Comparison of ENCODE assay signal across 1 cellular context in genomic region chr19:662207-662961, GRCh38.
TF ChIP-seq lines count a peak whose summit lies in the region.

No MANE protein-coding gene starts in this region.

TF ChIP-seq in HepG2, 621 proteins besides CTCF, POLR2A, EP300 and RAD21 (continued from another document and continues in another):
- TF ChIP-seq SKI (IDR thresholded peaks at IDR 0.05; ENCODE audit: partially characterized antibody): no peak
- no peak; the same call in 1 of the 2 replicates for TF ChIP-seq PHF20 (CRISPR knock-in tag; IDR thresholded peaks at IDR 0.05)
- TF ChIP-seq ZNF776 (CRISPR knock-in tag; IDR thresholded peaks at IDR 0.05): no peak; the same call in 1 of the 2 replicates
- no peak for TF ChIP-seq MIER2 (CRISPR knock-in tag; IDR thresholded peaks at IDR 0.05)
- no peak for TF ChIP-seq WIZ (CRISPR knock-in tag; IDR thresholded peaks at IDR 0.05)
- no peak for TF ChIP-seq TRIM24 (CRISPR knock-in tag; IDR thresholded peaks at IDR 0.05)
- TF ChIP-seq ZNF746 (CRISPR knock-in tag; IDR thresholded peaks at IDR 0.05): no peak
- no peak for TF ChIP-seq ZFY (CRISPR knock-in tag; IDR thresholded peaks at IDR 0.05)
- TF ChIP-seq GLI4 (CRISPR knock-in tag; IDR thresholded peaks at IDR 0.05; ENCODE audit: borderline replicate concordance): peak; percentile 71; the same call in 1 of the 2 replicates
- no peak for TF ChIP-seq ZNF414 (CRISPR knock-in tag; IDR thresholded peaks at IDR 0.05)
- TF ChIP-seq ZNF567 (CRISPR knock-in tag; IDR thresholded peaks at IDR 0.05; ENCODE audit: borderline replicate concordance): no peak
- no peak for TF ChIP-seq ZNF292 (CRISPR knock-in tag; IDR thresholded peaks at IDR 0.05; ENCODE audit: borderline replicate concordance, low read depth)
- TF ChIP-seq FOSL1 (CRISPR knock-in tag; IDR thresholded peaks at IDR 0.05; ENCODE audit: borderline replicate concordance): 0 out of 2 replicates have a peak, but pooled peaks have one; percentile 4
- no peak for TF ChIP-seq ZNF484 (CRISPR knock-in tag; IDR thresholded peaks at IDR 0.05; ENCODE audit: borderline replicate concordance, low read depth)
- no peak for TF ChIP-seq SMYD3 (CRISPR knock-in tag; IDR thresholded peaks at IDR 0.05)
- TF ChIP-seq SMAD9 (CRISPR knock-in tag; IDR thresholded peaks at IDR 0.05): no peak
- TF ChIP-seq ZNF709 (CRISPR knock-in tag; IDR thresholded peaks at IDR 0.05): 0 out of 2 replicates have a peak, but pooled peaks have one; percentile 55
- TF ChIP-seq SNAPC5 (CRISPR knock-in tag; IDR thresholded peaks at IDR 0.05; ENCODE audit: borderline replicate concordance): no peak
- no peak for TF ChIP-seq ZNF703 (CRISPR knock-in tag; IDR thresholded peaks at IDR 0.05; ENCODE audit: borderline replicate concordance)
- TF ChIP-seq KDM6A (CRISPR knock-in tag; IDR thresholded peaks at IDR 0.05; ENCODE audit: low read depth): no peak
- TF ChIP-seq KDM4B (CRISPR knock-in tag; IDR thresholded peaks at IDR 0.05): no peak
- no peak for TF ChIP-seq ZSCAN9 (CRISPR knock-in tag; IDR thresholded peaks at IDR 0.05; ENCODE audit: borderline replicate concordance)
- no peak for TF ChIP-seq YEATS2 (CRISPR knock-in tag; IDR thresholded peaks at IDR 0.05; ENCODE audit: borderline replicate concordance)
- TF ChIP-seq ZNF556 (CRISPR knock-in tag; IDR thresholded peaks at IDR 0.05; ENCODE audit: borderline replicate concordance): no peak
- TF ChIP-seq ZNF496 (CRISPR knock-in tag; IDR thresholded peaks at IDR 0.05; ENCODE audit: insufficient replicate concordance): no peak
- no peak for TF ChIP-seq ZNF678 (CRISPR knock-in tag; IDR thresholded peaks at IDR 0.05)
- no peak for TF ChIP-seq CEBPG (CRISPR knock-in tag; IDR thresholded peaks at IDR 0.05)
- TF ChIP-seq PRDM4 (CRISPR knock-in tag; IDR thresholded peaks at IDR 0.05; ENCODE audit: borderline replicate concordance): no peak
- no peak for TF ChIP-seq ZNF367 (CRISPR knock-in tag; IDR thresholded peaks at IDR 0.05; ENCODE audit: borderline replicate concordance)
- no peak for TF ChIP-seq ZNF326 (CRISPR knock-in tag; IDR thresholded peaks at IDR 0.05; ENCODE audit: borderline replicate concordance)
- TF ChIP-seq FOXA1 (IDR thresholded peaks at IDR 0.05): no peak
- no peak; the same call in 1 of the 2 replicates for TF ChIP-seq FOXA1 (CRISPR knock-in tag; IDR thresholded peaks at IDR 0.05)
- TF ChIP-seq SRF (IDR thresholded peaks at IDR 0.05; ENCODE audit: low read depth, low read length): no peak
- peak; percentile 51; the same call in 1 of the 2 replicates for TF ChIP-seq POLR2G (IDR thresholded peaks at IDR 0.05; ENCODE audit: low read depth, low read length)
- TF ChIP-seq PPARG (CRISPR knock-in tag; conservative IDR thresholded peaks at IDR 0.05): no peak
- TF ChIP-seq ZNF646 (CRISPR knock-in tag; IDR thresholded peaks at IDR 0.05): no peak
- TF ChIP-seq ZNF737 (CRISPR knock-in tag; IDR thresholded peaks at IDR 0.05; ENCODE audit: borderline replicate concordance): no peak
- TF ChIP-seq HNRNPK (IDR thresholded peaks at IDR 0.05; ENCODE audit: low read depth, low read length, poor library complexity, severe bottlenecking): no peak
- TF ChIP-seq KLF16 (CRISPR knock-in tag; IDR thresholded peaks at IDR 0.05): no peak
- TF ChIP-seq ZNF282 (IDR thresholded peaks at IDR 0.05; ENCODE audit: partially characterized antibody): no peak
- 0 out of 2 replicates have a peak, but pooled peaks have one; percentile 18 for TF ChIP-seq ZBTB25 (CRISPR knock-in tag; IDR thresholded peaks at IDR 0.05)
- no peak for TF ChIP-seq NFATC3 (CRISPR knock-in tag; IDR thresholded peaks at IDR 0.05)
- no peak for TF ChIP-seq ARID5B (CRISPR knock-in tag; IDR thresholded peaks at IDR 0.05)
- no peak for TF ChIP-seq ZBTB39 (CRISPR knock-in tag; IDR thresholded peaks at IDR 0.05)
- TF ChIP-seq ZSCAN20 (CRISPR knock-in tag; IDR thresholded peaks at IDR 0.05; ENCODE audit: borderline replicate concordance): no peak
- TF ChIP-seq ZNF639 (CRISPR knock-in tag; conservative IDR thresholded peaks at IDR 0.05): no peak
- no peak for TF ChIP-seq ZZZ3 (CRISPR knock-in tag; IDR thresholded peaks at IDR 0.05; ENCODE audit: borderline replicate concordance)
- 0 out of 2 replicates have a peak, but pooled peaks have one; percentile 42 for TF ChIP-seq REL (CRISPR knock-in tag; conservative IDR thresholded peaks at IDR 0.05)
